ENCODE assay signal across 8 cellular contexts in genomic region chr2:189673661-189674373, GRCh38. TPM values are rescaled to one million over a fixed set of nuclear protein-coding genes. Genes with fewer than 3 reads are reported as not detected.
DNase-seq lines count a peak whose midpoint lies in the region; ATAC-seq, FAIRE-seq and TF ChIP-seq lines count a peak whose summit lies in the region.

No MANE protein-coding gene starts in this region.

- no peak overlapping the region for H3K23ac ChIP-seq in H9 (ENCODE audit: insufficient read length, low read depth, low read length)

- FAIRE-seq in GM12892 (lab: Jason Lieb, UNC): no peak

- H3K4me1 ChIP-seq in H9 (ENCODE audit: insufficient read depth, low read length) (no peaks in the 10 kb centered on the region), iPS DF 6.9 (ENCODE audit: control insufficient read depth, insufficient read depth, low read length) (no peaks in the 10 kb centered on the region)

- no peak overlapping the region for H3K14ac ChIP-seq in H9 (ENCODE audit: insufficient read depth, low read length)

- H3K79me2 ChIP-seq in H9 (ENCODE audit: insufficient read depth, low read length): no peaks in the 10 kb centered on the region

- H2BK15ac ChIP-seq in H9 (ENCODE audit: low read depth, low read length): no peak overlapping the region

- peak overlapping the region; percentile 79; the same call in 1 of the 2 replicates for H3K4me3 ChIP-seq in iPS DF 6.9 (ENCODE audit: low read length)

- peak overlapping the region; percentile 81 for H2AFZ ChIP-seq in H9 (ENCODE audit: low read length)

- H3K27me3 Mint-ChIP-seq in H9 (ENCODE audit: low read depth): peaks cover 3% of the 10 kb centered on the region; the same call in 1 of the 2 replicates
- no peaks in the 10 kb centered on the region for H3K27me3 Mint-ChIP-seq in activated naive CD8-positive, alpha-beta T cell
- H3K27me3 Mint-ChIP-seq in stimulated activated naive CD8-positive, alpha-beta T cell treated with anti-CD3 and anti-CD28 coated beads, Interleukin-15, amount 100 ng/mL, for 72 hours: no peaks in the 10 kb centered on the region

- no peak overlapping the region for H2BK12ac ChIP-seq in H9 (ENCODE audit: insufficient read length, low read depth, low read length)

- no peak overlapping the region for H2AK5ac ChIP-seq in H9 (ENCODE audit: insufficient read length, low read length)

- no peak overlapping the region for H4K91ac ChIP-seq in H9 (ENCODE audit: insufficient read length, low read depth, low read length)

- H3K4me2 ChIP-seq in H9 (ENCODE audit: insufficient read depth, insufficient read length, low read length): peak overlapping the region; percentile 99

- H3K27ac Mint-ChIP-seq in H9: peak overlapping the region in 1 of 3 experiments; percentile 4; a peak in 2 of 7 replicates
- H3K27ac Mint-ChIP-seq in activated naive CD8-positive, alpha-beta T cell: peak overlapping the region; percentile 80
- peak overlapping the region; percentile 3 to 98 for H3K27ac Mint-ChIP-seq in stimulated activated naive CD8-positive, alpha-beta T cell treated with anti-CD3 and anti-CD28 coated beads, Interleukin-15, amount 100 ng/mL, for 72 hours

- no peaks in the 10 kb centered on the region for H4K20me1 ChIP-seq in H9 (ENCODE audit: control insufficient read depth, insufficient read depth, insufficient read length)

- no peak overlapping the region for H3K56ac ChIP-seq in H9 (ENCODE audit: insufficient read length, low read depth, low read length)

- no peak overlapping the region for H4K8ac ChIP-seq in H9 (replicated peaks; ENCODE audit: insufficient read length, low read depth, low read length)

- no peak for DNase-seq in H9
- DNase-seq in iPS DF 6.9 (ENCODE audit: low read depth, low spot score): no peak
- DNase-seq in stimulated activated naive CD8-positive, alpha-beta T cell treated with anti-CD3 and anti-CD28 coated beads, Interleukin-15, amount 100 ng/mL, for 72 hours: no peak
- no peak for DNase-seq in GM12892 (ENCODE audit: insufficient read length)
- no peak for DNase-seq in pons (ENCODE audit: low spot score)

- H3K27ac ChIP-seq in 22Rv1 (peak overlapping the region; percentile 75), H9 (ENCODE audit: insufficient read length, low read depth, low read length) (no peak overlapping the region), iPS DF 6.9 (ENCODE audit: low read length) (no peak overlapping the region)

- peak; percentile 63 for ATAC-seq in stimulated activated naive CD8-positive, alpha-beta T cell treated with anti-CD3 and anti-CD28 coated beads, Interleukin-15, amount 100 ng/mL, for 72 hours
- ATAC-seq in HG03175 (IDR thresholded peaks at IDR 0.05; ENCODE audit: unreplicated experiment): no peak

- H3K4me3 Mint-ChIP-seq in H9: peak overlapping the region; percentile 45 to 72
- H3K4me3 Mint-ChIP-seq in activated naive CD8-positive, alpha-beta T cell: peak overlapping the region; percentile 73
- H3K4me3 Mint-ChIP-seq in stimulated activated naive CD8-positive, alpha-beta T cell treated with anti-CD3 and anti-CD28 coated beads, Interleukin-15, amount 100 ng/mL, for 72 hours: peak overlapping the region; percentile 93

- no peaks in the 10 kb centered on the region; the same call in 1 of the 2 replicates for H3K36me3 ChIP-seq in iPS DF 6.9 (ENCODE audit: control insufficient read depth, insufficient read depth, low read length)

- no peak overlapping the region for H2BK20ac ChIP-seq in H9 (ENCODE audit: low read depth, low read length, poor library complexity, severe bottlenecking)

- no peak overlapping the region for H3T11ph ChIP-seq in H9 (ENCODE audit: low read length)

- no peak overlapping the region for H3K9ac ChIP-seq in H9 (ENCODE audit: extremely low read depth, insufficient read length, low read length)

- H3K36me3 Mint-ChIP-seq in H9 (ENCODE audit: insufficient read depth in 1 of 3, low read depth in 3 of 3): peaks cover 11 to 30% (median 25%) of the 10 kb centered on the region in 3 experiments
- peaks cover 17% of the 10 kb centered on the region for H3K36me3 Mint-ChIP-seq in activated naive CD8-positive, alpha-beta T cell

- no peak overlapping the region for H3K4ac ChIP-seq in H9 (ENCODE audit: low read depth, low read length)

- no peak overlapping the region for H2BK5ac ChIP-seq in H9 (ENCODE audit: insufficient read length, low read length)

- H3K27me3 ChIP-seq in H9 (ENCODE audit: insufficient read depth, low read length) (no peaks in the 10 kb centered on the region), iPS DF 6.9 (ENCODE audit: control insufficient read depth, insufficient read depth, low read length) (no peaks in the 10 kb centered on the region)

- no CpG with 5 or more reads among the region's 12 CpGs for WGBS in H9 (ENCODE audit: extremely low coverage, insufficient read length, low lambda C conversion rate)
- no CpG with 5 or more reads among the region's 12 CpGs for WGBS in iPS DF 6.9 (ENCODE audit: insufficient coverage, insufficient read length)

- H3K18ac ChIP-seq in H9 (ENCODE audit: insufficient read length, low read depth, low read length): no peak overlapping the region

- TF ChIP-seq CTCF in 22Rv1 (IDR thresholded peaks at IDR 0.05) (no peak), H9 (conservative IDR thresholded peaks at IDR 0.05) (no peak)

- H3K4me1 Mint-ChIP-seq in H9: peaks cover 12 to 16% of the 10 kb centered on the region in 2 experiments; a peak in 3 of 4 replicates
- H3K4me1 Mint-ChIP-seq in activated naive CD8-positive, alpha-beta T cell (ENCODE audit: low read depth): peaks cover 32% of the 10 kb centered on the region
- H3K4me1 Mint-ChIP-seq in stimulated activated naive CD8-positive, alpha-beta T cell treated with anti-CD3 and anti-CD28 coated beads, Interleukin-15, amount 100 ng/mL, for 72 hours: peaks cover 15% of the 10 kb centered on the region

- no peak overlapping the region for H2BK120ac ChIP-seq in H9 (ENCODE audit: low read depth, low read length, poor library complexity, severe bottlenecking)

- H3K9me3 ChIP-seq in H9 (ENCODE audit: control insufficient read depth, low read depth, low read length) (no peaks in the 10 kb centered on the region), iPS DF 6.9 (ENCODE audit: control insufficient read depth, insufficient read depth, low read length) (no peaks in the 10 kb centered on the region)

- no peak overlapping the region for H4K5ac ChIP-seq in H9 (ENCODE audit: insufficient read length, low read depth, low read length)

- TF ChIP-seq POLR2A in GM12892 (IDR thresholded peaks at IDR 0.05; ENCODE audit: low read depth, low read length): no peak

- H3K79me1 ChIP-seq in H9 (ENCODE audit: insufficient read depth, low read depth, low read length, poor library complexity, severe bottlenecking): no peaks in the 10 kb centered on the region

- H3K23me2 ChIP-seq in H9 (ENCODE audit: insufficient read length, low read depth, low read length, poor library complexity, severe bottlenecking): peaks cover 10% of the 10 kb centered on the region

- H3K9me3 Mint-ChIP-seq in H9: peaks cover 7 to 9% of the 10 kb centered on the region in 2 experiments; a peak in 3 of 5 replicates
- H3K9me3 Mint-ChIP-seq in activated naive CD8-positive, alpha-beta T cell (ENCODE audit: low read depth): peaks cover 9% of the 10 kb centered on the region
- peaks cover 14 to 16% of the 10 kb centered on the region in 2 donors for H3K9me3 Mint-ChIP-seq in stimulated activated naive CD8-positive, alpha-beta T cell treated with anti-CD3 and anti-CD28 coated beads, Interleukin-15, amount 100 ng/mL, for 72 hours

RNA-seq across cellular contexts. Expression of gene ANKAR, which starts 0.7 kb away (rescaled TPM):
- 1.6 and 2.0 TPM in 2 replicates for total RNA-seq in H9 (2021)
- 3.3 TPM for polyA plus RNA-seq in GM12892 (2012; ENCODE audit: missing spikeins)

RNA-seq across cellular contexts. Expression of gene ASNSD1, which starts 12.6 kb away (rescaled TPM):
- 48.5 TPM in 2 replicates for total RNA-seq in H9 (2021)
- 44.9 TPM for polyA plus RNA-seq in GM12892 (2012; ENCODE audit: missing spikeins)
